Comparison of ENCODE assay signal across 12 cellular contexts in genomic region chr12:57148469-57149308, GRCh38. TPM values are rescaled to one million over a fixed set of nuclear protein-coding genes. Genes with fewer than 3 reads are reported as not detected.
DNase-seq lines count a peak whose midpoint lies in the region; ATAC-seq and TF ChIP-seq lines count a peak whose summit lies in the region.
"Had no signal": no experiment of that assay in that cellular context is flagged by ENCODE, and none has a peak within 500 bp of the region (broad histone marks: within the 10 kb centered on the region; RNA-seq: fewer than 3 reads in every experiment).

No MANE protein-coding gene starts in this region.

- DNase-seq in Ammon's horn (ENCODE audit: low spot score) (peak; percentile 72), SKM-1 (lab: John Stamatoyannopoulos, UW; ENCODE audit: unreplicated experiment) (peak; percentile 57), heart left ventricle (peak; percentile 57 to 83 (median 75)), T-helper 1 cell (no peak), HPDE6-E6E7 (ENCODE audit: extremely low spot score) (no peak), NCI-H187 (lab: John Stamatoyannopoulos, UW) (no peak)
- DNase-seq in activated T-helper 1 cell treated with anti-CD3 and anti-CD28 coated beads, Interleukin-12 subunit alpha, Interleukin-12 subunit beta, Interleukin-2, Interleukin-4 antibody, amounts not matched to agents 30 ng/mL and 10 ng/mL and 1 ng/mL, durations not matched to agents 14 hours and 24 hours and 36 hours (ENCODE audit: low spot score) = no peak
- DNase-seq: activated CD8-positive, alpha-beta T cell treated with anti-CD3 and anti-CD28 coated beads for 36 hours; effector CD8-positive, alpha-beta T cell; NCI-H524; stimulated activated naive CD4-positive, alpha-beta T cell had no signal

- peaks cover 14 to 97% (median 79%) of the 10 kb centered on the region in 12 donors for H3K4me1 ChIP-seq in heart left ventricle
- H3K4me1 ChIP-seq in rectal smooth muscle tissue (ENCODE audit: control insufficient read depth, insufficient read depth, low read length) = peaks cover 25% of the 10 kb centered on the region

- H3K36me3 ChIP-seq in heart left ventricle = peaks cover 0 to 61% (median 34%) of the 10 kb centered on the region in 9 donors
- H3K36me3 ChIP-seq in rectal smooth muscle tissue (ENCODE audit: control insufficient read depth, insufficient read depth, low read length) = peaks cover 15% of the 10 kb centered on the region

- H3K27me3 ChIP-seq in heart left ventricle (no peaks in the 10 kb centered on the region), rectal smooth muscle tissue (ENCODE audit: control insufficient read depth, insufficient read depth, low read length) (no peaks in the 10 kb centered on the region)

- H3K4me3 Mint-ChIP-seq in activated T-helper 1 cell treated with anti-CD3 and anti-CD28 coated beads, Interleukin-12 subunit alpha, Interleukin-12 subunit beta, Interleukin-2, Interleukin-4 antibody, amounts not matched to agents 30 ng/mL and 10 ng/mL and 1 ng/mL, durations not matched to agents 14 hours and 24 hours and 36 hours = no peak overlapping the region
- H3K4me3 Mint-ChIP-seq: activated CD8-positive, alpha-beta T cell treated with anti-CD3 and anti-CD28 coated beads for 36 hours had no signal

- H3K36me3 Mint-ChIP-seq in activated T-helper 1 cell treated with anti-CD3 and anti-CD28 coated beads, Interleukin-12 subunit alpha, Interleukin-12 subunit beta, Interleukin-2, Interleukin-4 antibody, amounts not matched to agents 30 ng/mL and 10 ng/mL and 1 ng/mL, durations not matched to agents 14 hours and 24 hours and 36 hours (ENCODE audit: low read depth) = no peaks in the 10 kb centered on the region

- 50 to 62% (median 55%) methylated on average over 4 of the region's 4 CpGs for WGBS in heart left ventricle, 4 donors

- no peak for TF ChIP-seq CTCF in heart left ventricle (IDR thresholded peaks at IDR 0.05)

- no peak for TF ChIP-seq POLR2A in heart left ventricle (IDR thresholded peaks at IDR 0.05)

- intact Hi-C loops in heart left ventricle (cut with DNase I) = loop anchor here in 2 of 10 donors (2.0 kb wide), 1 partner anchor 14 kb away; no protein-coding TSS in a partner anchor
- intact Hi-C loops in activated T-helper 1 cell treated with anti-CD3 and anti-CD28 coated beads, Interleukin-12 subunit alpha, Interleukin-12 subunit beta, Interleukin-2, Interleukin-4 antibody, amounts not matched to agents 30 ng/mL and 10 ng/mL and 1 ng/mL, durations not matched to agents 14 hours and 24 hours and 36 hours (cut with micrococcal nuclease) = no loop called here

- H3K4me1 Mint-ChIP-seq in activated T-helper 1 cell treated with anti-CD3 and anti-CD28 coated beads, Interleukin-12 subunit alpha, Interleukin-12 subunit beta, Interleukin-2, Interleukin-4 antibody, amounts not matched to agents 30 ng/mL and 10 ng/mL and 1 ng/mL, durations not matched to agents 14 hours and 24 hours and 36 hours (ENCODE audit: low read depth) = no peaks in the 10 kb centered on the region

- H3K27ac ChIP-seq in heart left ventricle (peak overlapping the region; percentile 75 to 95 (median 89)), rectal smooth muscle tissue (ENCODE audit: low read depth, low read length) (peak overlapping the region; percentile 71)

- peak; percentile 33 to 60 (median 48) for ATAC-seq in heart left ventricle
- ATAC-seq: activated CD8-positive, alpha-beta T cell treated with anti-CD3 and anti-CD28 coated beads for 36 hours had no signal

- no peak overlapping the region for H3K27ac Mint-ChIP-seq in activated T-helper 1 cell treated with anti-CD3 and anti-CD28 coated beads, Interleukin-12 subunit alpha, Interleukin-12 subunit beta, Interleukin-2, Interleukin-4 antibody, amounts not matched to agents 30 ng/mL and 10 ng/mL and 1 ng/mL, durations not matched to agents 14 hours and 24 hours and 36 hours
- H3K27ac Mint-ChIP-seq: activated CD8-positive, alpha-beta T cell treated with anti-CD3 and anti-CD28 coated beads for 36 hours had no signal

- H3K9me3 Mint-ChIP-seq in activated T-helper 1 cell treated with anti-CD3 and anti-CD28 coated beads, Interleukin-12 subunit alpha, Interleukin-12 subunit beta, Interleukin-2, Interleukin-4 antibody, amounts not matched to agents 30 ng/mL and 10 ng/mL and 1 ng/mL, durations not matched to agents 14 hours and 24 hours and 36 hours = no peaks in the 10 kb centered on the region
- H3K9me3 Mint-ChIP-seq: activated CD8-positive, alpha-beta T cell treated with anti-CD3 and anti-CD28 coated beads for 36 hours had no signal

- H3K4me3 ChIP-seq in heart left ventricle (peak overlapping the region in 2 of 12 donors; percentile 12 to 16), rectal smooth muscle tissue (ENCODE audit: low read length) (peak overlapping the region; percentile 7)

- H3K9me3 ChIP-seq in heart left ventricle = no peaks in the 10 kb centered on the region

- no peak overlapping the region for H3K9ac ChIP-seq in rectal smooth muscle tissue (ENCODE audit: low read length)

- peaks cover 3% of the 10 kb centered on the region for H3K27me3 Mint-ChIP-seq in activated T-helper 1 cell treated with anti-CD3 and anti-CD28 coated beads, Interleukin-12 subunit alpha, Interleukin-12 subunit beta, Interleukin-2, Interleukin-4 antibody, amounts not matched to agents 30 ng/mL and 10 ng/mL and 1 ng/mL, durations not matched to agents 14 hours and 24 hours and 36 hours (ENCODE audit: insufficient read depth)
- H3K27me3 Mint-ChIP-seq: activated CD8-positive, alpha-beta T cell treated with anti-CD3 and anti-CD28 coated beads for 36 hours had no signal

RNA-seq across cellular contexts. Expression of gene LRP1-AS, which starts 1.3 kb away (rescaled TPM):
- not detected for total RNA-seq in heart left ventricle
- polyA plus RNA-seq in heart left ventricle = not detected
- total RNA-seq in activated T-helper 1 cell treated with anti-CD3 and anti-CD28 coated beads, Interleukin-12 subunit alpha, Interleukin-12 subunit beta, Interleukin-2, Interleukin-4 antibody, amounts not matched to agents 30 ng/mL and 10 ng/mL and 1 ng/mL, durations not matched to agents 14 hours and 24 hours and 36 hours = not detected in 2 replicates
- total RNA-seq: activated CD8-positive, alpha-beta T cell treated with anti-CD3 and anti-CD28 coated beads for 36 hours had no signal

RNA-seq across cellular contexts. Expression of gene LRP1, which starts 20.4 kb away (rescaled TPM):
- total RNA-seq in heart left ventricle = 100 to 1,000 TPM in 4 of 9 donors, 10 to 100 TPM in 5; 51.5 to 316 (median 71.1) TPM
- polyA plus RNA-seq in heart left ventricle = 10 to 100 TPM; 23.0 to 31.5 TPM
- total RNA-seq in activated T-helper 1 cell treated with anti-CD3 and anti-CD28 coated beads, Interleukin-12 subunit alpha, Interleukin-12 subunit beta, Interleukin-2, Interleukin-4 antibody, amounts not matched to agents 30 ng/mL and 10 ng/mL and 1 ng/mL, durations not matched to agents 14 hours and 24 hours and 36 hours = 0.26 and 0.73 TPM in 2 replicates

RNA-seq across cellular contexts. Expression of gene STAT6, which starts 37.5 kb away (rescaled TPM):
- total RNA-seq in heart left ventricle = 10 to 100 TPM; 31.6 to 87.7 (median 37.6) TPM
- polyA plus RNA-seq in heart left ventricle = 10 to 100 TPM; 39.6 to 41.0 TPM
- total RNA-seq in activated T-helper 1 cell treated with anti-CD3 and anti-CD28 coated beads, Interleukin-12 subunit alpha, Interleukin-12 subunit beta, Interleukin-2, Interleukin-4 antibody, amounts not matched to agents 30 ng/mL and 10 ng/mL and 1 ng/mL, durations not matched to agents 14 hours and 24 hours and 36 hours = 306 and 318 TPM in 2 replicates

RNA-seq across cellular contexts. Expression of gene NAB2, which starts 59.8 kb away (rescaled TPM):
- 10 to 100 TPM in 8 of 9 donors, 1 to 10 TPM in 1; 8.7 to 20.3 (median 11.8) TPM for total RNA-seq in heart left ventricle
- 10 to 100 TPM; 10.7 to 30.1 TPM for polyA plus RNA-seq in heart left ventricle
- 73.6 and 80.3 TPM in 2 replicates for total RNA-seq in activated T-helper 1 cell treated with anti-CD3 and anti-CD28 coated beads, Interleukin-12 subunit alpha, Interleukin-12 subunit beta, Interleukin-2, Interleukin-4 antibody, amounts not matched to agents 30 ng/mL and 10 ng/mL and 1 ng/mL, durations not matched to agents 14 hours and 24 hours and 36 hours

Comparison
In these comparisons a context has a peak if more than half of its experiments do, and no peak if none do; other contexts are left out.
1. DNase-seq: peak in Ammon's horn (single experiment), SKM-1 (single experiment) and heart left ventricle (5 of 5); none in T-helper 1 cell (0 of 5), HPDE6-E6E7 (single experiment), NCI-H187 (0 of 2) and activated T-helper 1 cell treated with anti-CD3 and anti-CD28 coated beads, Interleukin-12 subunit alpha, Interleukin-12 subunit beta, Interleukin-2, Interleukin-4 antibody, amounts not matched to agents 30 ng/mL and 10 ng/mL and 1 ng/mL, durations not matched to agents 14 hours and 24 hours and 36 hours (single experiment).
2. RNA of gene LRP1, which starts 20.4 kb away (total RNA-seq): 51.5 to 316 TPM in heart left ventricle; 0.26 to 0.73 TPM in activated T-helper 1 cell treated with anti-CD3 and anti-CD28 coated beads, Interleukin-12 subunit alpha, Interleukin-12 subunit beta, Interleukin-2, Interleukin-4 antibody, amounts not matched to agents 30 ng/mL and 10 ng/mL and 1 ng/mL, durations not matched to agents 14 hours and 24 hours and 36 hours; every median in the first group is over 10 times any median in the second.